Comparison of ENCODE assay signal across 12 cellular contexts in genomic region chr2:181354626-181355025, GRCh38.
DNase-seq lines count a peak whose midpoint lies in the region; ATAC-seq, FAIRE-seq and TF ChIP-seq lines count a peak whose summit lies in the region.
"Had no signal": no experiment of that assay in that cellular context is flagged by ENCODE, and none has a peak within 500 bp of the region (broad histone marks: within the 10 kb centered on the region; RNA-seq: fewer than 3 reads in every experiment).

No MANE protein-coding gene starts in this region.

- DNase-seq in ELR (ENCODE audit: low read depth): peak; percentile 76
- peak; percentile 80 for DNase-seq in LHCN-M2 (ENCODE audit: low read depth)
- peak; percentile 83 for DNase-seq in mammary epithelial cell
- DNase-seq in osteoblast (ENCODE audit: insufficient read length, low spot score, missing footprints): peak; percentile 43
- no peak for DNase-seq in GM19238 (ENCODE audit: insufficient read length, low spot score)
- no peak for DNase-seq in T-helper 2 cell treated with Interferon-gamma antibody and Interleukin-4, amounts not matched to agents 5 μg/mL and 100 μg/mL, for 36 hours (ENCODE audit: low spot score)
- DNase-seq in frontal cortex (ENCODE audit: low spot score in 2 of 2): no peak
- DNase-seq in activated T-cell treated with anti-CD3 and anti-CD28 coated beads, Interleukin-2, amount 50 U/mL, for 4 hours: no peak
- DNase-seq: activated CD4-positive, alpha-beta T cell treated with anti-CD3 and anti-CD28 coated beads, Interleukin-2, amount 50 U/mL, for 4 hours; activated naive CD8-positive, alpha-beta T cell treated with anti-CD3 and anti-CD28 coated beads, Interleukin-2, amount 10 ng/mL, durations not matched to agents 7 days and 5 days; immature natural killer cell; NCI-H524 treated with DMSO at 0.1 percent for 48 hours had no signal

- in situ Hi-C loops in mammary epithelial cell (cut with MboI; ENCODE audit: low sequenced_read_pairs in 2 of 2): no loop called here

- peaks cover 32% of the 10 kb centered on the region for H3K4me1 Mint-ChIP-seq in T-helper 2 cell treated with Interferon-gamma antibody and Interleukin-4, amounts not matched to agents 5 μg/mL and 100 μg/mL, for 36 hours (ENCODE audit: low read depth)
- H3K4me1 Mint-ChIP-seq in activated T-cell treated with anti-CD3 and anti-CD28 coated beads, Interleukin-2, amount 50 U/mL, for 4 hours (ENCODE audit: low read depth): peaks cover 8% of the 10 kb centered on the region
- H3K4me1 Mint-ChIP-seq: immature natural killer cell had no signal

- H3K4me2 ChIP-seq in mammary epithelial cell (ENCODE audit: insufficient read depth, low read depth, low read length) (no peak overlapping the region), osteoblast (ENCODE audit: insufficient read depth, low read length) (no peak overlapping the region)

- no peak overlapping the region for H3K4me3 Mint-ChIP-seq in T-helper 2 cell treated with Interferon-gamma antibody and Interleukin-4, amounts not matched to agents 5 μg/mL and 100 μg/mL, for 36 hours
- H3K4me3 Mint-ChIP-seq in activated T-cell treated with anti-CD3 and anti-CD28 coated beads, Interleukin-2, amount 50 U/mL, for 4 hours: no peak overlapping the region
- H3K4me3 Mint-ChIP-seq: activated naive CD8-positive, alpha-beta T cell treated with anti-CD3 and anti-CD28 coated beads, Interleukin-2, amount 10 ng/mL, durations not matched to agents 7 days and 5 days; immature natural killer cell had no signal

- WGBS in mammary epithelial cell (ENCODE audit: low coverage, missing lambda C conversion rate): 65% methylated on average over 3 of the region's 3 CpGs

- CTCF ChIA-PET in mammary epithelial cell (lab: Charles Lee; ENCODE audit: low non-redundant PET): no interaction called here

- no peak for FAIRE-seq in frontal cortex (lab: Jason Lieb, UNC)

- TF ChIP-seq CTCF in mammary epithelial cell (conservative IDR thresholded peaks at IDR 0.05 in 1 of 2, IDR thresholded peaks at IDR 0.05 in 1 of 2; ENCODE audit: extremely low read depth in 1 of 2, insufficient read depth in 1 of 2, low read depth in 1 of 2, low read length in 2 of 2): no peak
- TF ChIP-seq CTCF in osteoblast (IDR thresholded peaks at IDR 0.05; ENCODE audit: extremely low read depth, low read depth, low read length): no peak

- H3K9me3 Mint-ChIP-seq in T-helper 2 cell treated with Interferon-gamma antibody and Interleukin-4, amounts not matched to agents 5 μg/mL and 100 μg/mL, for 36 hours: peaks cover 18% of the 10 kb centered on the region
- H3K9me3 Mint-ChIP-seq in activated T-cell treated with anti-CD3 and anti-CD28 coated beads, Interleukin-2, amount 50 U/mL, for 4 hours: no peaks in the 10 kb centered on the region
- H3K9me3 Mint-ChIP-seq: immature natural killer cell had no signal

- H4K20me1 ChIP-seq in mammary epithelial cell (ENCODE audit: insufficient read depth, low read length) (no peaks in the 10 kb centered on the region), osteoblast (ENCODE audit: insufficient read depth, low read length) (no peaks in the 10 kb centered on the region)

- H3K9me3 ChIP-seq in mammary epithelial cell (replicated peaks; ENCODE audit: insufficient read depth, low read length) (no peaks in the 10 kb centered on the region), osteoblast (ENCODE audit: low read depth, low read length) (no peaks in the 10 kb centered on the region)

- H3K36me3 Mint-ChIP-seq in T-helper 2 cell treated with Interferon-gamma antibody and Interleukin-4, amounts not matched to agents 5 μg/mL and 100 μg/mL, for 36 hours (ENCODE audit: low read depth): peaks cover 40% of the 10 kb centered on the region
- peaks cover 7% of the 10 kb centered on the region for H3K36me3 Mint-ChIP-seq in activated T-cell treated with anti-CD3 and anti-CD28 coated beads, Interleukin-2, amount 50 U/mL, for 4 hours (ENCODE audit: insufficient read depth)

- no peaks in the 10 kb centered on the region for H3K27me3 Mint-ChIP-seq in T-helper 2 cell treated with Interferon-gamma antibody and Interleukin-4, amounts not matched to agents 5 μg/mL and 100 μg/mL, for 36 hours (ENCODE audit: low read depth)
- no peaks in the 10 kb centered on the region for H3K27me3 Mint-ChIP-seq in activated T-cell treated with anti-CD3 and anti-CD28 coated beads, Interleukin-2, amount 50 U/mL, for 4 hours (ENCODE audit: low read depth)
- H3K27me3 Mint-ChIP-seq: activated naive CD8-positive, alpha-beta T cell treated with anti-CD3 and anti-CD28 coated beads, Interleukin-2, amount 10 ng/mL, durations not matched to agents 7 days and 5 days had no signal

- H3K4me1 ChIP-seq in mammary epithelial cell (ENCODE audit: insufficient read depth, low read length): peaks cover 3% of the 10 kb centered on the region
- no peaks in the 10 kb centered on the region for H3K4me1 ChIP-seq in osteoblast (ENCODE audit: insufficient read depth, low read length)

- H3K27me3 ChIP-seq in mammary epithelial cell (ENCODE audit: insufficient read depth, low read length): no peaks in the 10 kb centered on the region
- no peaks in the 10 kb centered on the region for H3K27me3 ChIP-seq in osteoblast (ENCODE audit: insufficient read depth, low read length)

- no peak overlapping the region for H3K27ac Mint-ChIP-seq in T-helper 2 cell treated with Interferon-gamma antibody and Interleukin-4, amounts not matched to agents 5 μg/mL and 100 μg/mL, for 36 hours
- H3K27ac Mint-ChIP-seq: activated naive CD8-positive, alpha-beta T cell treated with anti-CD3 and anti-CD28 coated beads, Interleukin-2, amount 10 ng/mL, durations not matched to agents 7 days and 5 days; immature natural killer cell had no signal

- H3K9ac ChIP-seq in mammary epithelial cell (ENCODE audit: insufficient read depth, low read length): no peak overlapping the region

- H2AFZ ChIP-seq in mammary epithelial cell (ENCODE audit: low read depth, low read length) (no peak overlapping the region), osteoblast (ENCODE audit: low read length) (no peak overlapping the region)

- ATAC-seq in activated T-cell treated with anti-CD3 and anti-CD28 coated beads, Interleukin-2, amount 50 U/mL, for 4 hours: no peak

- dilution Hi-C loops in mammary epithelial cell (cut with HindIII; ENCODE audit: low sequenced_read_pairs): no loop called here

- intact Hi-C loops in mammary epithelial cell (cut with micrococcal nuclease): no loop called here

- H3K36me3 ChIP-seq in mammary epithelial cell (ENCODE audit: insufficient read depth, low read length): no peaks in the 10 kb centered on the region
- H3K36me3 ChIP-seq in osteoblast (ENCODE audit: insufficient read depth, low read length): no peaks in the 10 kb centered on the region

- H3K27ac ChIP-seq in mammary epithelial cell (ENCODE audit: insufficient read depth, low read depth, low read length) (no peak overlapping the region), osteoblast (ENCODE audit: low read depth, low read length) (no peak overlapping the region)

- no TSS peak for BruUV-seq in mammary epithelial cell (replicated peaks; lab: Mats Ljungman, UMichigan)

- H3K4me3 ChIP-seq in mammary epithelial cell (replicated peaks in 1 of 3; ENCODE audit: insufficient read depth in 1 of 3, low read depth in 2 of 3, low read length in 3 of 3) (no peak overlapping the region), osteoblast (ENCODE audit: insufficient read depth, low read length) (no peak overlapping the region)

- H3K79me2 ChIP-seq in mammary epithelial cell (ENCODE audit: insufficient read depth, low read length) (no peaks in the 10 kb centered on the region), osteoblast (ENCODE audit: insufficient read depth, low read length) (no peaks in the 10 kb centered on the region)

Comparison
In these comparisons a context has a peak if more than half of its experiments do, and no peak if none do; other contexts are left out.
1. DNase-seq: peak in ELR (single experiment), LHCN-M2 (single experiment), mammary epithelial cell (single experiment) and osteoblast (single experiment); none in GM19238 (single experiment), T-helper 2 cell treated with Interferon-gamma antibody and Interleukin-4, amounts not matched to agents 5 μg/mL and 100 μg/mL, for 36 hours (single experiment), frontal cortex (0 of 2) and activated T-cell treated with anti-CD3 and anti-CD28 coated beads, Interleukin-2, amount 50 U/mL, for 4 hours (single experiment).